Comparison of ENCODE assay signal across 7 cellular contexts in genomic region chr16:68263559-68264127, GRCh38. TPM values are rescaled to one million over a fixed set of nuclear protein-coding genes. Genes with fewer than 3 reads are reported as not detected.
A peak's percentile ranks its signal among the peaks of the same experiment; 100 is the strongest.
DNase-seq lines count a peak whose midpoint lies in the region; ATAC-seq and TF ChIP-seq lines count a peak whose summit lies in the region.

No MANE protein-coding gene starts in this region.

- no peaks in the 10 kb centered on the region; the same call in 1 of the 2 replicates for H3K79me2 ChIP-seq in H9 (ENCODE audit: insufficient read depth, low read length)

- H3K36me3 Mint-ChIP-seq in H9 (ENCODE audit: insufficient read depth in 1 of 3, low read depth in 3 of 3): peaks cover 0 to 5% (median 2%) of the 10 kb centered on the region in 3 experiments; a peak in 3 of 7 replicates
- peaks cover 10 to 15% of the 10 kb centered on the region in 2 donors for H3K36me3 Mint-ChIP-seq in stimulated activated naive B cell treated with anti-CD40 and anti-IgM and Interleukin-4, amounts not matched to agents 10 μg/mL and 1 μg/mL and 100 μg/mL, for 72 hours

- H3K9me3 ChIP-seq in H9 (ENCODE audit: control insufficient read depth, low read depth, low read length) (no peaks in the 10 kb centered on the region), left ventricle myocardium inferior (replicated peaks) (no peaks in the 10 kb centered on the region)

- H2BK120ac ChIP-seq in H9 (ENCODE audit: low read depth, low read length, poor library complexity, severe bottlenecking): no peak overlapping the region

- H3K4me3 ChIP-seq in left ventricle myocardium inferior: peak overlapping the region; percentile 80

- no peak overlapping the region for H2BK12ac ChIP-seq in H9 (ENCODE audit: insufficient read length, low read depth, low read length)

- H2AFZ ChIP-seq in H9 (ENCODE audit: low read length): no peak overlapping the region

- H3K4ac ChIP-seq in H9 (ENCODE audit: low read depth, low read length): no peak overlapping the region

- H3K4me2 ChIP-seq in H9 (ENCODE audit: insufficient read depth, insufficient read length, low read length): peak overlapping the region; percentile 24

- H4K8ac ChIP-seq in H9 (replicated peaks; ENCODE audit: insufficient read length, low read depth, low read length): no peak overlapping the region

- H2BK15ac ChIP-seq in H9 (ENCODE audit: low read depth, low read length): no peak overlapping the region

- H3K27ac Mint-ChIP-seq in H9: peak overlapping the region in 2 of 3 experiments; percentile 40 to 90; a peak in 3 of 7 replicates
- H3K27ac Mint-ChIP-seq in stimulated activated naive B cell treated with anti-CD40 and anti-IgM and Interleukin-4, amounts not matched to agents 10 μg/mL and 1 μg/mL and 100 μg/mL, for 72 hours: peak overlapping the region; percentile 98

- DNase-seq in H9: no peak
- no peak for DNase-seq in left ventricle myocardium inferior
- DNase-seq in stimulated activated naive B cell treated with anti-CD40 and anti-IgM and Interleukin-4, amounts not matched to agents 10 μg/mL and 1 μg/mL and 100 μg/mL, for 72 hours: no peak
- no peak for DNase-seq in NCI-H510A treated with DMSO at 0.1 percent for 48 hours (lab: John Stamatoyannopoulos, UW)
- DNase-seq in mucosa of gallbladder (ENCODE audit: low spot score): no peak

- H3K9ac ChIP-seq in H9 (ENCODE audit: extremely low read depth, insufficient read length, low read length): no peak overlapping the region

- H3K27ac ChIP-seq in H9 (ENCODE audit: insufficient read length, low read depth, low read length) (no peak overlapping the region), left ventricle myocardium inferior (replicated peaks) (peak overlapping the region; percentile 99)

- H3K27me3 Mint-ChIP-seq in H9 (ENCODE audit: low read depth): peaks cover 12% of the 10 kb centered on the region
- no peaks in the 10 kb centered on the region for H3K27me3 Mint-ChIP-seq in stimulated activated naive B cell treated with anti-CD40 and anti-IgM and Interleukin-4, amounts not matched to agents 10 μg/mL and 1 μg/mL and 100 μg/mL, for 72 hours

- peaks cover 8% of the 10 kb centered on the region for H3K23me2 ChIP-seq in H9 (ENCODE audit: insufficient read length, low read depth, low read length, poor library complexity, severe bottlenecking)

- no peaks in the 10 kb centered on the region for H3K79me1 ChIP-seq in H9 (ENCODE audit: insufficient read depth, low read depth, low read length, poor library complexity, severe bottlenecking)

- peaks cover 22 to 25% of the 10 kb centered on the region in 2 experiments for H3K4me1 Mint-ChIP-seq in H9
- H3K4me1 Mint-ChIP-seq in stimulated activated naive B cell treated with anti-CD40 and anti-IgM and Interleukin-4, amounts not matched to agents 10 μg/mL and 1 μg/mL and 100 μg/mL, for 72 hours: peaks cover 32 to 63% of the 10 kb centered on the region in 2 donors

- peak overlapping the region; percentile 87 to 90 for H3K4me3 Mint-ChIP-seq in H9
- H3K4me3 Mint-ChIP-seq in stimulated activated naive B cell treated with anti-CD40 and anti-IgM and Interleukin-4, amounts not matched to agents 10 μg/mL and 1 μg/mL and 100 μg/mL, for 72 hours: peak overlapping the region; percentile 92 to 99

- H3K9me3 Mint-ChIP-seq in H9: no peaks in the 10 kb centered on the region
- no peaks in the 10 kb centered on the region for H3K9me3 Mint-ChIP-seq in stimulated activated naive B cell treated with anti-CD40 and anti-IgM and Interleukin-4, amounts not matched to agents 10 μg/mL and 1 μg/mL and 100 μg/mL, for 72 hours

- peak overlapping the region; percentile 58 for H3K14ac ChIP-seq in H9 (ENCODE audit: insufficient read depth, low read length)

- peaks cover 33% of the 10 kb centered on the region for H3K36me3 ChIP-seq in left ventricle myocardium inferior

- no CpG with 5 or more reads among the region's 11 CpGs for WGBS in H9 (ENCODE audit: extremely low coverage, insufficient read length, low lambda C conversion rate)

- no peaks in the 10 kb centered on the region for H4K20me1 ChIP-seq in H9 (ENCODE audit: control insufficient read depth, insufficient read depth, insufficient read length)

- no peak overlapping the region for H2BK5ac ChIP-seq in H9 (ENCODE audit: insufficient read length, low read length)

- no peak; the same call in 2 of the 3 replicates for ATAC-seq in SK-N-SH treated with all-trans-retinoic acid at 6 μM for 48 hours
- ATAC-seq in stimulated activated naive B cell treated with anti-CD40 and anti-IgM and Interleukin-4, amounts not matched to agents 10 μg/mL and 1 μg/mL and 100 μg/mL, for 72 hours (replicated peaks): no peak
- ATAC-seq in GM18858 (IDR thresholded peaks at IDR 0.05; ENCODE audit: unreplicated experiment): no peak

- H3K18ac ChIP-seq in H9 (ENCODE audit: insufficient read length, low read depth, low read length): no peak overlapping the region

- H3K27me3 ChIP-seq in H9 (ENCODE audit: insufficient read depth, low read length) (no peaks in the 10 kb centered on the region), left ventricle myocardium inferior (ENCODE audit: low read depth) (no peaks in the 10 kb centered on the region)

- H3K4me1 ChIP-seq in H9 (ENCODE audit: insufficient read depth, low read length) (peaks cover 6% of the 10 kb centered on the region; the same call in 1 of the 2 replicates), left ventricle myocardium inferior (peaks cover 85% of the 10 kb centered on the region)

- H3K56ac ChIP-seq in H9 (ENCODE audit: insufficient read length, low read depth, low read length): no peak overlapping the region

- H4K91ac ChIP-seq in H9 (ENCODE audit: insufficient read length, low read depth, low read length): no peak overlapping the region

- no peak overlapping the region for H3K23ac ChIP-seq in H9 (ENCODE audit: insufficient read length, low read depth, low read length)

- TF ChIP-seq CTCF in H9 (conservative IDR thresholded peaks at IDR 0.05) (no peak), left ventricle myocardium inferior (IDR thresholded peaks at IDR 0.05; ENCODE audit: borderline replicate concordance) (no peak)

- H2BK20ac ChIP-seq in H9 (ENCODE audit: low read depth, low read length, poor library complexity, severe bottlenecking): no peak overlapping the region

- no peak overlapping the region for H3T11ph ChIP-seq in H9 (ENCODE audit: low read length)

- no peak overlapping the region for H4K5ac ChIP-seq in H9 (ENCODE audit: insufficient read length, low read depth, low read length)

- intact Hi-C loops in left ventricle myocardium inferior (cut with micrococcal nuclease): loop anchor here (5.0 kb wide), 1 partner anchor 64 kb away; no protein-coding TSS in a partner anchor

- H2AK5ac ChIP-seq in H9 (ENCODE audit: insufficient read length, low read length): no peak overlapping the region

TF ChIP-seq in SK-N-SH treated with all-trans-retinoic acid at 6 μM for 48 hours, 23 proteins besides CTCF, POLR2A, EP300 and RAD21:
- TF ChIP-seq, protein P1, sequence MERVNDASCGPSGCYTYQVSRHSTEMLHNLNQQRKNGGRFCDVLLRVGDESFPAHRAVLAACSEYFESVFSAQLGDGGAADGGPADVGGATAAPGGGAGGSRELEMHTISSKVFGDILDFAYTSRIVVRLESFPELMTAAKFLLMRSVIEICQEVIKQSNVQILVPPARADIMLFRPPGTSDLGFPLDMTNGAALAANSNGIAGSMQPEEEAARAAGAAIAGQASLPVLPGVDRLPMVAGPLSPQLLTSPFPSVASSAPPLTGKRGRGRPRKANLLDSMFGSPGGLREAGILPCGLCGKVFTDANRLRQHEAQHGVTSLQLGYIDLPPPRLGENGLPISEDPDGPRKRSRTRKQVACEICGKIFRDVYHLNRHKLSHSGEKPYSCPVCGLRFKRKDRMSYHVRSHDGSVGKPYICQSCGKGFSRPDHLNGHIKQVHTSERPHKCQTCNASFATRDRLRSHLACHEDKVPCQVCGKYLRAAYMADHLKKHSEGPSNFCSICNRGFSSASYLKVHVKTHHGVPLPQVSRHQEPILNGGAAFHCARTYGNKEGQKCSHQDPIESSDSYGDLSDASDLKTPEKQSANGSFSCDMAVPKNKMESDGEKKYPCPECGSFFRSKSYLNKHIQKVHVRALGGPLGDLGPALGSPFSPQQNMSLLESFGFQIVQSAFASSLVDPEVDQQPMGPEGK (CRISPR knock-in tag; IDR thresholded peaks at IDR 0.05; ENCODE audit: borderline replicate concordance): peak; percentile 39; the same call in 1 of the 2 replicates
- TF ChIP-seq GLIS3 (CRISPR knock-in tag; IDR thresholded peaks at IDR 0.05) (no peak), PPARA (CRISPR knock-in tag; IDR thresholded peaks at IDR 0.05; ENCODE audit: borderline replicate concordance) (no peak)

RNA-seq across cellular contexts. Expression of gene SLC7A6, which starts 0.7 kb away (rescaled TPM):
- total RNA-seq in H9 (2021): 20.1 and 21.1 TPM in 2 replicates
- 44.2 TPM for total RNA-seq in left ventricle myocardium inferior
- 13.6 TPM for total RNA-seq in mucosa of gallbladder

RNA-seq across cellular contexts. Expression of gene PLA2G15, which starts 18.5 kb away (rescaled TPM):
- total RNA-seq in H9 (2021) (11.0 TPM in 2 replicates), left ventricle myocardium inferior (35.5 TPM), mucosa of gallbladder (19.1 TPM)

RNA-seq across cellular contexts. Expression of gene ESRP2, which starts 27.7 kb away (rescaled TPM):
- total RNA-seq in H9 (2021) (59.3 and 59.5 TPM in 2 replicates), left ventricle myocardium inferior (0.14 TPM), mucosa of gallbladder (67.0 TPM)

RNA-seq across cellular contexts. Expression of gene SLC7A6OS, which starts 47.1 kb away (rescaled TPM):
- total RNA-seq in H9 (2021) (21.1 and 24.5 TPM in 2 replicates), left ventricle myocardium inferior (13.6 TPM), mucosa of gallbladder (15.6 TPM)

RNA-seq across cellular contexts. Expression of gene PRMT7, which starts 47.2 kb away (rescaled TPM):
- total RNA-seq in H9 (2021) (56.6 and 57.8 TPM in 2 replicates), left ventricle myocardium inferior (25.6 TPM), mucosa of gallbladder (34.3 TPM)

Comparison
In these comparisons a context has a peak if more than half of its experiments do, and no peak if none do; other contexts are left out.
1. RNA of gene ESRP2, which starts 27.7 kb away (total RNA-seq): 67.0 TPM in mucosa of gallbladder (single experiment) and 59.3 to 59.5 TPM in H9; 0.14 TPM in left ventricle myocardium inferior (single experiment); every median in the first group is over 10 times any median in the second.